ENCODE assay signal across 3 cellular contexts in the genomic region with DNA sequence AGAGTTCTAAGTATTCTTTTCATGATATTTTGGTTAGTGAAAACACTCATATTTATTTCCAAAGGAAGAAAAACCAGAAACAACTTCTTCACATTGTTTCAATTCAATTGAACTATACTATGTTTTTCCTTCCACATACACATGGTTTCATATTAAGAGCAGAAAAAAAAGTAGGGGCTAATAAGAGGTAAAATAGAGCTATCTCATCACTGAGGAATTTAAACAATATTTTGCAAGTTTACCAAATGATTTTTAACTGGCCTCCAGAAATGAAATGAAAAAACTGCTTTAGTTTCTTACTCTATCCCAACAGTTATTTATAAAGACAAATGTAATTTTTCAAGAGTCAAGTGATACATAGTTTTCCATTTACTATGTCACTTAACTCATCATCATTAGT.
TF ChIP-seq lines count a peak whose summit lies in the region.

No MANE protein-coding gene starts in this region.

TF ChIP-seq in SK-N-SH treated with all-trans-retinoic acid at 6 μM for 48 hours, 23 proteins besides CTCF, POLR2A, EP300 and RAD21 (continued from another document):
- TF ChIP-seq, protein P1, sequence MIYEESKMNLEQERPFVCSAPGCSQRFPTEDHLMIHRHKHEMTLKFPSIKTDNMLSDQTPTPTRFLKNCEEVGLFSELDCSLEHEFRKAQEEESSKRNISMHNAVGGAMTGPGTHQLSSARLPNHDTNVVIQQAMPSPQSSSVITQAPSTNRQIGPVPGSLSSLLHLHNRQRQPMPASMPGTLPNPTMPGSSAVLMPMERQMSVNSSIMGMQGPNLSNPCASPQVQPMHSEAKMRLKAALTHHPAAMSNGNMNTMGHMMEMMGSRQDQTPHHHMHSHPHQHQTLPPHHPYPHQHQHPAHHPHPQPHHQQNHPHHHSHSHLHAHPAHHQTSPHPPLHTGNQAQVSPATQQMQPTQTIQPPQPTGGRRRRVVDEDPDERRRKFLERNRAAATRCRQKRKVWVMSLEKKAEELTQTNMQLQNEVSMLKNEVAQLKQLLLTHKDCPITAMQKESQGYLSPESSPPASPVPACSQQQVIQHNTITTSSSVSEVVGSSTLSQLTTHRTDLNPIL (CRISPR knock-in tag; IDR thresholded peaks at IDR 0.05; ENCODE audit: low read depth): no peak
- no peak for TF ChIP-seq CSDC2 (CRISPR knock-in tag; IDR thresholded peaks at IDR 0.05)
- TF ChIP-seq, protein P2, sequence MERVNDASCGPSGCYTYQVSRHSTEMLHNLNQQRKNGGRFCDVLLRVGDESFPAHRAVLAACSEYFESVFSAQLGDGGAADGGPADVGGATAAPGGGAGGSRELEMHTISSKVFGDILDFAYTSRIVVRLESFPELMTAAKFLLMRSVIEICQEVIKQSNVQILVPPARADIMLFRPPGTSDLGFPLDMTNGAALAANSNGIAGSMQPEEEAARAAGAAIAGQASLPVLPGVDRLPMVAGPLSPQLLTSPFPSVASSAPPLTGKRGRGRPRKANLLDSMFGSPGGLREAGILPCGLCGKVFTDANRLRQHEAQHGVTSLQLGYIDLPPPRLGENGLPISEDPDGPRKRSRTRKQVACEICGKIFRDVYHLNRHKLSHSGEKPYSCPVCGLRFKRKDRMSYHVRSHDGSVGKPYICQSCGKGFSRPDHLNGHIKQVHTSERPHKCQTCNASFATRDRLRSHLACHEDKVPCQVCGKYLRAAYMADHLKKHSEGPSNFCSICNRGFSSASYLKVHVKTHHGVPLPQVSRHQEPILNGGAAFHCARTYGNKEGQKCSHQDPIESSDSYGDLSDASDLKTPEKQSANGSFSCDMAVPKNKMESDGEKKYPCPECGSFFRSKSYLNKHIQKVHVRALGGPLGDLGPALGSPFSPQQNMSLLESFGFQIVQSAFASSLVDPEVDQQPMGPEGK (CRISPR knock-in tag; IDR thresholded peaks at IDR 0.05; ENCODE audit: borderline replicate concordance): no peak

TF ChIP-seq in SK-N-SH, 30 proteins besides CTCF, POLR2A, EP300 and RAD21 (continued from another document):
- TF ChIP-seq, protein P3, sequence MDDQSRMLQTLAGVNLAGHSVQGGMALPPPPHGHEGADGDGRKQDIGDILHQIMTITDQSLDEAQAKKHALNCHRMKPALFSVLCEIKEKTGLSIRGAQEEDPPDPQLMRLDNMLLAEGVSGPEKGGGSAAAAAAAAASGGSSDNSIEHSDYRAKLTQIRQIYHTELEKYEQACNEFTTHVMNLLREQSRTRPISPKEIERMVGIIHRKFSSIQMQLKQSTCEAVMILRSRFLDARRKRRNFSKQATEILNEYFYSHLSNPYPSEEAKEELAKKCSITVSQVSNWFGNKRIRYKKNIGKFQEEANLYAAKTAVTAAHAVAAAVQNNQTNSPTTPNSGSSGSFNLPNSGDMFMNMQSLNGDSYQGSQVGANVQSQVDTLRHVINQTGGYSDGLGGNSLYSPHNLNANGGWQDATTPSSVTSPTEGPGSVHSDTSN (IDR thresholded peaks at IDR 0.05): no peak
- TF ChIP-seq EZH2phosphoT487 (IDR thresholded peaks at IDR 0.05; ENCODE audit: borderline replicate concordance, low read depth) (no peak), TAF1 (IDR thresholded peaks at IDR 0.05; ENCODE audit: borderline replicate concordance, low read depth, low read length) (no peak), GABPA (IDR thresholded peaks at IDR 0.05; ENCODE audit: low read depth) (no peak), RXRA (IDR thresholded peaks at IDR 0.05; ENCODE audit: borderline replicate concordance, low read depth) (no peak)
- TF ChIP-seq, protein P4, sequence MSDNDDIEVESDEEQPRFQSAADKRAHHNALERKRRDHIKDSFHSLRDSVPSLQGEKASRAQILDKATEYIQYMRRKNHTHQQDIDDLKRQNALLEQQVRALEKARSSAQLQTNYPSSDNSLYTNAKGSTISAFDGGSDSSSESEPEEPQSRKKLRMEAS (IDR thresholded peaks at IDR 0.05; ENCODE audit: low read depth): no peak
- TF ChIP-seq, protein P5, sequence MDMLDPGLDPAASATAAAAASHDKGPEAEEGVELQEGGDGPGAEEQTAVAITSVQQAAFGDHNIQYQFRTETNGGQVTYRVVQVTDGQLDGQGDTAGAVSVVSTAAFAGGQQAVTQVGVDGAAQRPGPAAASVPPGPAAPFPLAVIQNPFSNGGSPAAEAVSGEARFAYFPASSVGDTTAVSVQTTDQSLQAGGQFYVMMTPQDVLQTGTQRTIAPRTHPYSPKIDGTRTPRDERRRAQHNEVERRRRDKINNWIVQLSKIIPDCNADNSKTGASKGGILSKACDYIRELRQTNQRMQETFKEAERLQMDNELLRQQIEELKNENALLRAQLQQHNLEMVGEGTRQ (IDR thresholded peaks at IDR 0.05; ENCODE audit: borderline replicate concordance, low read depth, low read length): no peak
TF ChIP-seq in SK-N-SH: peak in this region for 0.

TF ChIP-seq in GM12878, 131 proteins besides CTCF, POLR2A, EP300 and RAD21 (continued from another document):
- TF ChIP-seq, protein P6, sequence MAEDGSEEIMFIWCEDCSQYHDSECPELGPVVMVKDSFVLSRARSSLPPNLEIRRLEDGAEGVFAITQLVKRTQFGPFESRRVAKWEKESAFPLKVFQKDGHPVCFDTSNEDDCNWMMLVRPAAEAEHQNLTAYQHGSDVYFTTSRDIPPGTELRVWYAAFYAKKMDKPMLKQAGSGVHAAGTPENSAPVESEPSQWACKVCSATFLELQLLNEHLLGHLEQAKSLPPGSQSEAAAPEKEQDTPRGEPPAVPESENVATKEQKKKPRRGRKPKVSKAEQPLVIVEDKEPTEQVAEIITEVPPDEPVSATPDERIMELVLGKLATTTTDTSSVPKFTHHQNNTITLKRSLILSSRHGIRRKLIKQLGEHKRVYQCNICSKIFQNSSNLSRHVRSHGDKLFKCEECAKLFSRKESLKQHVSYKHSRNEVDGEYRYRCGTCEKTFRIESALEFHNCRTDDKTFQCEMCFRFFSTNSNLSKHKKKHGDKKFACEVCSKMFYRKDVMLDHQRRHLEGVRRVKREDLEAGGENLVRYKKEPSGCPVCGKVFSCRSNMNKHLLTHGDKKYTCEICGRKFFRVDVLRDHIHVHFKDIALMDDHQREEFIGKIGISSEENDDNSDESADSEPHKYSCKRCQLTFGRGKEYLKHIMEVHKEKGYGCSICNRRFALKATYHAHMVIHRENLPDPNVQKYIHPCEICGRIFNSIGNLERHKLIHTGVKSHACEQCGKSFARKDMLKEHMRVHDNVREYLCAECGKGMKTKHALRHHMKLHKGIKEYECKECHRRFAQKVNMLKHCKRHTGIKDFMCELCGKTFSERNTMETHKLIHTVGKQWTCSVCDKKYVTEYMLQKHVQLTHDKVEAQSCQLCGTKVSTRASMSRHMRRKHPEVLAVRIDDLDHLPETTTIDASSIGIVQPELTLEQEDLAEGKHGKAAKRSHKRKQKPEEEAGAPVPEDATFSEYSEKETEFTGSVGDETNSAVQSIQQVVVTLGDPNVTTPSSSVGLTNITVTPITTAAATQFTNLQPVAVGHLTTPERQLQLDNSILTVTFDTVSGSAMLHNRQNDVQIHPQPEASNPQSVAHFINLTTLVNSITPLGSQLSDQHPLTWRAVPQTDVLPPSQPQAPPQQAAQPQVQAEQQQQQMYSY (CRISPR knock-in tag; IDR thresholded peaks at IDR 0.05): no peak
- TF ChIP-seq BHLHE40 (IDR thresholded peaks at IDR 0.05; ENCODE audit: borderline replicate concordance in 1 of 2, low read depth in 2 of 2, low read length in 1 of 2): no peak
- no peak for TF ChIP-seq HDGF (IDR thresholded peaks at IDR 0.05)
- no peak for TF ChIP-seq SREBF1 (IDR thresholded peaks at IDR 0.05; ENCODE audit: low read length)
- no peak for TF ChIP-seq RUNX3 (IDR thresholded peaks at IDR 0.05; ENCODE audit: low read length)
- TF ChIP-seq TAF1 (IDR thresholded peaks at IDR 0.05; ENCODE audit: borderline replicate concordance, low read depth, low read length): no peak
- TF ChIP-seq, protein P7, sequence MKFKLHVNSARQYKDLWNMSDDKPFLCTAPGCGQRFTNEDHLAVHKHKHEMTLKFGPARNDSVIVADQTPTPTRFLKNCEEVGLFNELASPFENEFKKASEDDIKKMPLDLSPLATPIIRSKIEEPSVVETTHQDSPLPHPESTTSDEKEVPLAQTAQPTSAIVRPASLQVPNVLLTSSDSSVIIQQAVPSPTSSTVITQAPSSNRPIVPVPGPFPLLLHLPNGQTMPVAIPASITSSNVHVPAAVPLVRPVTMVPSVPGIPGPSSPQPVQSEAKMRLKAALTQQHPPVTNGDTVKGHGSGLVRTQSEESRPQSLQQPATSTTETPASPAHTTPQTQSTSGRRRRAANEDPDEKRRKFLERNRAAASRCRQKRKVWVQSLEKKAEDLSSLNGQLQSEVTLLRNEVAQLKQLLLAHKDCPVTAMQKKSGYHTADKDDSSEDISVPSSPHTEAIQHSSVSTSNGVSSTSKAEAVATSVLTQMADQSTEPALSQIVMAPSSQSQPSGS (IDR thresholded peaks at IDR 0.05; ENCODE audit: low read length): no peak
- TF ChIP-seq YY1 (IDR thresholded peaks at IDR 0.05; ENCODE audit: low read depth, low read length): no peak
- no peak for TF ChIP-seq POLR2AphosphoS5 (IDR thresholded peaks at IDR 0.05; ENCODE audit: low read length)
